8 cellular contexts compared by ENCODE assay signal in genomic region chr19:54209058-54209747, GRCh38. TPM values are rescaled to one million over a fixed set of nuclear protein-coding genes. Genes with fewer than 3 reads are reported as not detected.
DNase-seq lines count a peak whose midpoint lies in the region; ATAC-seq, FAIRE-seq and TF ChIP-seq lines count a peak whose summit lies in the region.

No MANE protein-coding gene starts in this region.

- H3K27ac Mint-ChIP-seq in astrocyte (ENCODE audit: unreplicated experiment), result no peak overlapping the region
- H3K27ac Mint-ChIP-seq in type B pancreatic cell, result peak overlapping the region; percentile 95

- H3K4me1 ChIP-seq in astrocyte (ENCODE audit: insufficient read depth, low read length) (peaks cover 42% of the 10 kb centered on the region), lower lobe of right lung (peaks cover 74% of the 10 kb centered on the region)

- peak overlapping the region; percentile 45 for H3K4me2 ChIP-seq in astrocyte (ENCODE audit: low read length)

- ATAC-seq in Right ventricle myocardium superior (ENCODE audit: poor library complexity), result peak; percentile 2
- no peak for ATAC-seq in Right ventricle myocardium inferior
- peak; percentile 1 to 3 for ATAC-seq in lower lobe of right lung

- no peak overlapping the region for H3K4me3 ChIP-seq in astrocyte (ENCODE audit: insufficient read depth, low read depth, low read length)
- H3K4me3 ChIP-seq in lower lobe of right lung, result no peak overlapping the region

- DNase-seq in Right ventricle myocardium superior, result no peak
- DNase-seq in Right ventricle myocardium inferior (ENCODE audit: missing footprints), result no peak
- DNase-seq in astrocyte (ENCODE audit: low read depth), result no peak
- no peak for DNase-seq in lower lobe of right lung
- no peak for DNase-seq in type B pancreatic cell (ENCODE audit: extremely low spot score, unreplicated experiment)
- no peak for DNase-seq in NCI-H2029 (lab: John Stamatoyannopoulos, UW)
- DNase-seq in NCI-H1092 (lab: John Stamatoyannopoulos, UW), result no peak
- DNase-seq in NCI-H226, result no peak

- H3K27ac ChIP-seq in astrocyte (ENCODE audit: low read depth, low read length), result peak overlapping the region; percentile 41
- peak overlapping the region; percentile 95 for H3K27ac ChIP-seq in lower lobe of right lung

- H3K27me3 ChIP-seq in astrocyte (ENCODE audit: insufficient read depth, low read length) (no peaks in the 10 kb centered on the region), lower lobe of right lung (ENCODE audit: low read depth) (no peaks in the 10 kb centered on the region)

- H3K9me3 ChIP-seq in astrocyte (ENCODE audit: insufficient read depth, low read depth, low read length), result no peaks in the 10 kb centered on the region
- H3K9me3 ChIP-seq in lower lobe of right lung, result no peaks in the 10 kb centered on the region

- H3K36me3 Mint-ChIP-seq in astrocyte (ENCODE audit: low read depth, unreplicated experiment) (peaks cover 21% of the 10 kb centered on the region), type B pancreatic cell (peaks cover 24% of the 10 kb centered on the region)

- no peak overlapping the region for H2AFZ ChIP-seq in astrocyte (ENCODE audit: low read depth, low read length)

- H3K9me3 Mint-ChIP-seq in astrocyte (ENCODE audit: unreplicated experiment) (no peaks in the 10 kb centered on the region), type B pancreatic cell (peaks cover 6% of the 10 kb centered on the region)

- H3K36me3 ChIP-seq in astrocyte (ENCODE audit: insufficient read depth, low read length), result peaks cover 31% of the 10 kb centered on the region
- H3K36me3 ChIP-seq in lower lobe of right lung, result peaks cover 41% of the 10 kb centered on the region

- H3K27me3 Mint-ChIP-seq in astrocyte (ENCODE audit: low read depth, unreplicated experiment), result no peaks in the 10 kb centered on the region
- no peaks in the 10 kb centered on the region for H3K27me3 Mint-ChIP-seq in type B pancreatic cell

- TF ChIP-seq CTCF in astrocyte (IDR thresholded peaks at IDR 0.05; ENCODE audit: insufficient read depth, low read depth, low read length), result no peak
- no peak for TF ChIP-seq CTCF in lower lobe of right lung (IDR thresholded peaks at IDR 0.05)
- no peak for TF ChIP-seq CTCF in type B pancreatic cell (conservative IDR thresholded peaks at IDR 0.05)

- no peak for FAIRE-seq in astrocyte (lab: Jason Lieb, UNC)

- H3K9ac ChIP-seq in astrocyte (ENCODE audit: low read length), result peak overlapping the region; percentile 61

- H3K4me1 Mint-ChIP-seq in astrocyte (ENCODE audit: low read depth, unreplicated experiment) (peaks cover 33% of the 10 kb centered on the region), type B pancreatic cell (ENCODE audit: unreplicated experiment) (peaks cover 31% of the 10 kb centered on the region)

- H3K4me3 Mint-ChIP-seq in astrocyte (ENCODE audit: unreplicated experiment) (no peak overlapping the region), type B pancreatic cell (peak overlapping the region; percentile 8)

- peaks cover 52% of the 10 kb centered on the region for H3K79me2 ChIP-seq in astrocyte (ENCODE audit: insufficient read depth, low read length)

- intact Hi-C loops in Right ventricle myocardium superior (cut with DNase I) (no loop called here), Right ventricle myocardium inferior (cut with DNase I) (no loop called here), lower lobe of right lung (cut with DNase I) (no loop called here)

- H4K20me1 ChIP-seq in astrocyte (ENCODE audit: insufficient read depth, low read length), result peaks cover 90% of the 10 kb centered on the region

RNA-seq across cellular contexts. Expression of gene RPS9, which starts 8.5 kb away (rescaled TPM):
- total RNA-seq in Right ventricle myocardium superior, result 651 TPM
- 681 TPM for total RNA-seq in Right ventricle myocardium inferior
- 685 and 779 TPM in 2 replicates for total RNA-seq in astrocyte
- total RNA-seq in lower lobe of right lung, result 1,086 TPM
- total RNA-seq in type B pancreatic cell (ENCODE audit: low replicate concordance), result 1,437 and 1,455 TPM in 2 replicates

RNA-seq across cellular contexts. Expression of gene LILRB3, which starts 13.6 kb away (rescaled TPM):
- total RNA-seq in Right ventricle myocardium superior, result 3.6 TPM
- total RNA-seq in Right ventricle myocardium inferior, result 4.0 TPM
- total RNA-seq in astrocyte, result not detected in 2 replicates
- total RNA-seq in lower lobe of right lung, result 85.6 TPM
- not detected in 2 replicates for total RNA-seq in type B pancreatic cell (ENCODE audit: low replicate concordance)

RNA-seq across cellular contexts. Expression of gene TSEN34, which starts 18.1 kb away (rescaled TPM):
- 14.3 TPM for total RNA-seq in Right ventricle myocardium superior
- total RNA-seq in Right ventricle myocardium inferior, result 16.1 TPM
- 50.1 and 52.6 TPM in 2 replicates for total RNA-seq in astrocyte
- total RNA-seq in lower lobe of right lung, result 33.8 TPM
- total RNA-seq in type B pancreatic cell (ENCODE audit: low replicate concordance), result 39.3 and 41.9 TPM in 2 replicates

RNA-seq across cellular contexts. Expression of gene MBOAT7, which starts 19.8 kb away (rescaled TPM):
- total RNA-seq in Right ventricle myocardium superior (12.7 TPM), Right ventricle myocardium inferior (15.1 TPM), astrocyte (145 and 162 TPM in 2 replicates), lower lobe of right lung (65.5 TPM), type B pancreatic cell (ENCODE audit: low replicate concordance) (73.3 and 86.7 TPM in 2 replicates)

RNA-seq across cellular contexts. Expression of gene LILRA6, which starts 33.4 kb away (rescaled TPM):
- total RNA-seq in Right ventricle myocardium superior, result 1.8 TPM
- total RNA-seq in Right ventricle myocardium inferior, result 2.7 TPM
- total RNA-seq in astrocyte, result not detected in 2 replicates
- total RNA-seq in lower lobe of right lung, result 36.9 TPM
- not detected in 2 replicates for total RNA-seq in type B pancreatic cell (ENCODE audit: low replicate concordance)

Comparison
In these comparisons a context has a peak if more than half of its experiments do, and no peak if none do; other contexts are left out.
1. RNA of gene LILRB3, which starts 13.6 kb away (total RNA-seq): 85.6 TPM in lower lobe of right lung (single experiment); 4.0 TPM in Right ventricle myocardium inferior (single experiment), 3.6 TPM in Right ventricle myocardium superior (single experiment), not detected in astrocyte and not detected in type B pancreatic cell; every median in the first group is over 10 times any median in the second.